15 cellular contexts compared by ENCODE assay signal in genomic region chr2:201633862-201634261, GRCh38. TPM values are rescaled to one million over a fixed set of nuclear protein-coding genes. Genes with fewer than 3 reads are reported as not detected.
DNase-seq lines count a peak whose midpoint lies in the region; ATAC-seq and TF ChIP-seq lines count a peak whose summit lies in the region.
"Had no signal": no experiment of that assay in that cellular context is flagged by ENCODE, and none has a peak within 500 bp of the region (broad histone marks: within the 10 kb centered on the region; RNA-seq: fewer than 3 reads in every experiment).

No MANE protein-coding gene starts in this region.

- H3K27ac ChIP-seq in cardiac muscle cell = peak overlapping the region; percentile 70
- H3K27ac ChIP-seq in left ventricle myocardium inferior (replicated peaks) = no peak overlapping the region
- peak overlapping the region in 3 of 5 donors; percentile 33 to 40 (median 35) for H3K27ac ChIP-seq in adrenal gland
- H3K27ac ChIP-seq in upper lobe of right lung = no peak overlapping the region
- H3K27ac ChIP-seq: C4-2B had no signal

- H3K9me3 ChIP-seq in cardiac muscle cell (ENCODE audit: low read depth) (no peaks in the 10 kb centered on the region), left ventricle myocardium inferior (replicated peaks) (no peaks in the 10 kb centered on the region), adrenal gland (replicated peaks in 1 of 3) (no peaks in the 10 kb centered on the region), upper lobe of right lung (no peaks in the 10 kb centered on the region)

- no peak for TF ChIP-seq CTCF in cardiac muscle cell (IDR thresholded peaks at IDR 0.05; ENCODE audit: low read depth, low read length)
- TF ChIP-seq CTCF in left ventricle myocardium inferior (IDR thresholded peaks at IDR 0.05; ENCODE audit: borderline replicate concordance) = no peak
- no peak for TF ChIP-seq CTCF in adrenal gland (IDR thresholded peaks at IDR 0.05)
- TF ChIP-seq CTCF in upper lobe of right lung (IDR thresholded peaks at IDR 0.05) = no peak

- H3K36me3 ChIP-seq in cardiac muscle cell (peaks cover 55% of the 10 kb centered on the region), left ventricle myocardium inferior (peaks cover 82% of the 10 kb centered on the region), adrenal gland (replicated peaks in 1 of 2) (peaks cover 0 to 47% of the 10 kb centered on the region in 2 donors), upper lobe of right lung (peaks cover 57% of the 10 kb centered on the region)

- TF ChIP-seq POLR2A in adrenal gland (IDR thresholded peaks at IDR 0.05) = no peak

- H3K4me1 ChIP-seq in cardiac muscle cell (ENCODE audit: low read depth) (peaks cover 10% of the 10 kb centered on the region), left ventricle myocardium inferior (no peaks in the 10 kb centered on the region), adrenal gland (replicated peaks in 1 of 2) (peaks cover 0 to 12% of the 10 kb centered on the region in 2 donors), upper lobe of right lung (no peaks in the 10 kb centered on the region)

- H3K4me3 ChIP-seq in cardiac muscle cell (no peak overlapping the region), left ventricle myocardium inferior (no peak overlapping the region), adrenal gland (no peak overlapping the region), upper lobe of right lung (no peak overlapping the region)

- 38 to 43% (median 40%) methylated on average over 3 of the region's 3 CpGs for WGBS in adrenal gland, 4 donors

- DNase-seq in cardiac muscle cell (ENCODE audit: low read depth in 1 of 2, low spot score in 1 of 2) = no peak
- DNase-seq in left ventricle myocardium inferior = no peak
- peak; percentile 12 for DNase-seq in LHCN-M2 (ENCODE audit: low read depth)
- peak in 6 of 7 donors; percentile 44 to 85 (median 64) for DNase-seq in adrenal gland
- no peak for DNase-seq in upper lobe of right lung
- no peak for DNase-seq in SW 1271 (lab: John Stamatoyannopoulos, UW)
- DNase-seq: ACHN; CD4-positive, alpha-beta memory T cell; DMS79; GDM1; HCEC 1CT had no signal

- H3K27me3 ChIP-seq in cardiac muscle cell (no peaks in the 10 kb centered on the region), left ventricle myocardium inferior (ENCODE audit: low read depth) (no peaks in the 10 kb centered on the region), adrenal gland (no peaks in the 10 kb centered on the region), upper lobe of right lung (no peaks in the 10 kb centered on the region)

- intact Hi-C loops in left ventricle myocardium inferior (cut with micrococcal nuclease) (no loop called here), adrenal gland (cut with DNase I) (no loop called here), upper lobe of right lung (cut with DNase I) (no loop called here)

- ATAC-seq in upper lobe of right lung (peak; percentile 40), GM19324 (IDR thresholded peaks at IDR 0.05; ENCODE audit: low FRiP score, unreplicated experiment) (no peak), HG02870 (IDR thresholded peaks at IDR 0.05; ENCODE audit: unreplicated experiment) (no peak)
- ATAC-seq: HepG2 had no signal

RNA-seq across cellular contexts. Expression of gene TMEM237, which starts 9.4 kb away (rescaled TPM):
- total RNA-seq in cardiac muscle cell = 23.5 and 37.1 TPM in 2 replicates
- polyA plus RNA-seq in cardiac muscle cell = 35.4 and 44.0 TPM in 2 replicates
- total RNA-seq in left ventricle myocardium inferior = 18.3 TPM
- 92.9 and 102 TPM in 2 replicates for total RNA-seq in LHCN-M2 (2014; rRNA removed)
- polyA plus RNA-seq in LHCN-M2 (2012) = 25.3 TPM
- 10 to 100 TPM; 27.7 to 39.9 (median 35.6) TPM for total RNA-seq in adrenal gland
- 10 to 100 TPM; 12.3 to 33.6 (median 18.8) TPM for polyA plus RNA-seq in adrenal gland
- total RNA-seq in upper lobe of right lung = 13.7 TPM

Comparison
In these comparisons a context has a peak if more than half of its experiments do, and no peak if none do; other contexts are left out.
1. H3K27ac ChIP-seq: peak in cardiac muscle cell (single experiment) and adrenal gland (3 of 5); none in left ventricle myocardium inferior (single experiment) and upper lobe of right lung (single experiment).
2. DNase-seq: peak in LHCN-M2 (single experiment) and adrenal gland (6 of 7); none in cardiac muscle cell (0 of 2), left ventricle myocardium inferior (single experiment), upper lobe of right lung (single experiment) and SW 1271 (0 of 2).